11 cellular contexts compared by ENCODE assay signal in the genomic region with DNA sequence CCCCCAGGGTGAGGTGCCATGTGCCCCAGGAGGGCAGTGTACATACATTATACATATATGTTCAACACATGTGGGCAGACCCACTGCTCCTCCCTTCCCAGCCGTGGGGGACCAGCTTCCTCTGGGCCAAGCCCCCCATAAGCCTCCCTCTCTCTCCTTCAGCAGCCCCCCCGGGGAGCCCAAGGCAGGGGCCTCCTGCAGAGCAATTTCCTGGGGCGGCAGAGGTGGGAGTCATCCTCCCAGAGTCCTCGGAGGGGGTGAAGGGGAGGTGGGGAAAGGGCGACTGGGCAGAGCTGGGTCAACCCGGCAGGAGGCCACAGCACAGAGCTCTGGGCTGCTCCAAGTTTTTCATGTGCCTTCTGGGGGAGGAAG.
A peak's percentile ranks its signal among the peaks of the same experiment; 100 is the strongest.
DNase-seq lines count a peak whose midpoint lies in the region; ATAC-seq and TF ChIP-seq lines count a peak whose summit lies in the region.
"Had no signal": no experiment of that assay in that cellular context is flagged by ENCODE, and none has a peak within 500 bp of the region (broad histone marks: within the 10 kb centered on the region; RNA-seq: fewer than 3 reads in every experiment).

No MANE protein-coding gene starts in this region.

- H4K20me1 ChIP-seq in H9 (ENCODE audit: control insufficient read depth, insufficient read depth, insufficient read length) (no peaks in the 10 kb centered on the region), MM.1S (ENCODE audit: insufficient read depth, low read length) (no peaks in the 10 kb centered on the region)

- H3K4me3 Mint-ChIP-seq in H9 (no peak overlapping the region), chondrocyte (ENCODE audit: unreplicated experiment) (no peak overlapping the region)

- H3K9me3 Mint-ChIP-seq in H9 (no peaks in the 10 kb centered on the region), chondrocyte (ENCODE audit: low read depth) (no peaks in the 10 kb centered on the region)

- H3K79me1 ChIP-seq in H9 (ENCODE audit: insufficient read depth, low read depth, low read length, poor library complexity, severe bottlenecking) (no peaks in the 10 kb centered on the region), mesenchymal stem cell (replicated peaks; ENCODE audit: low read length, poor library complexity, severe bottlenecking) (peaks cover 3% of the 10 kb centered on the region)

- H3K23ac ChIP-seq in H9 (ENCODE audit: insufficient read length, low read depth, low read length) (no peak overlapping the region), mesenchymal stem cell (ENCODE audit: low read length in 2 of 2) (peak overlapping the region in 1 of 2 experiments; percentile 1)

- H3K4me3 ChIP-seq in mesenchymal stem cell (ENCODE audit: insufficient read depth in 1 of 2, low read depth in 1 of 2, low read length in 2 of 2) (no peak overlapping the region), stomach smooth muscle (ENCODE audit: low read length in 2 of 2) (no peak overlapping the region), MM.1S (ENCODE audit: low read length) (no peak overlapping the region)
- H3K4me3 ChIP-seq: colonic mucosa had no signal

- peak; percentile 26 for DNase-seq in H9
- DNase-seq in chondrocyte (ENCODE audit: low spot score): no peak
- no peak for DNase-seq in mesenchymal stem cell
- DNase-seq in NK-92 treated with Interleukin-12 subunit alpha and Interleukin-12 subunit beta, amount 100 ng/mL, for 24 hours (lab: John Stamatoyannopoulos, UW): no peak
- DNase-seq in pons (ENCODE audit: low spot score): no peak
- no peak for DNase-seq in MM.1S
- DNase-seq: activated CD4-positive, alpha-beta T cell treated with anti-CD3 and anti-CD28 coated beads for 4 hours; NCI-H1436 treated with DMSO at 0.1 percent for 48 hours had no signal

- H3K4me1 ChIP-seq in H9 (ENCODE audit: insufficient read depth, low read length): no peaks in the 10 kb centered on the region; the same call in 1 of the 2 replicates
- peaks cover 26% of the 10 kb centered on the region for H3K4me1 ChIP-seq in mesenchymal stem cell (ENCODE audit: control insufficient read depth, insufficient read depth, low read depth, low read length)
- H3K4me1 ChIP-seq in stomach smooth muscle (ENCODE audit: control insufficient read depth, insufficient read depth, low read length): peaks cover 29% of the 10 kb centered on the region
- no peaks in the 10 kb centered on the region for H3K4me1 ChIP-seq in MM.1S (ENCODE audit: low read length)
- H3K4me1 ChIP-seq: colonic mucosa had no signal

- peaks cover 0 to 7% (median 2%) of the 10 kb centered on the region in 3 experiments; a peak in 5 of 7 replicates for H3K36me3 Mint-ChIP-seq in H9 (ENCODE audit: insufficient read depth in 1 of 3, low read depth in 3 of 3)
- no peaks in the 10 kb centered on the region for H3K36me3 Mint-ChIP-seq in chondrocyte (ENCODE audit: low read depth)

- no peak overlapping the region for H4K5ac ChIP-seq in H9 (ENCODE audit: insufficient read length, low read depth, low read length)

- no peak overlapping the region for H2BK12ac ChIP-seq in H9 (ENCODE audit: insufficient read length, low read depth, low read length)
- peak overlapping the region; percentile 35 to 90 for H2BK12ac ChIP-seq in mesenchymal stem cell (ENCODE audit: low read length in 2 of 2)

- H3K9ac ChIP-seq in H9 (ENCODE audit: extremely low read depth, insufficient read length, low read length): no peak overlapping the region
- peak overlapping the region; percentile 59 for H3K9ac ChIP-seq in mesenchymal stem cell (ENCODE audit: low read length)
- H3K9ac ChIP-seq in stomach smooth muscle (ENCODE audit: low read length in 2 of 2): peak overlapping the region in 1 of 2 donors; percentile 62
- H3K9ac ChIP-seq in MM.1S (ENCODE audit: low read length): no peak overlapping the region

- no peak overlapping the region for H3K56ac ChIP-seq in H9 (ENCODE audit: insufficient read length, low read depth, low read length)

- no peaks in the 10 kb centered on the region for H3K9me3 ChIP-seq in H9 (ENCODE audit: control insufficient read depth, low read depth, low read length)
- no peaks in the 10 kb centered on the region for H3K9me3 ChIP-seq in mesenchymal stem cell (ENCODE audit: control insufficient read depth, low read length)
- no peaks in the 10 kb centered on the region for H3K9me3 ChIP-seq in stomach smooth muscle (ENCODE audit: control insufficient read depth in 2 of 2, low read length in 2 of 2)
- no peaks in the 10 kb centered on the region for H3K9me3 ChIP-seq in MM.1S (replicated peaks; ENCODE audit: insufficient read depth, low read length)
- H3K9me3 ChIP-seq: colonic mucosa had no signal

- no peak overlapping the region for H2AFZ ChIP-seq in H9 (ENCODE audit: low read length)
- H2AFZ ChIP-seq in mesenchymal stem cell (ENCODE audit: low read depth, low read length): no peak overlapping the region
- H2AFZ ChIP-seq in MM.1S (ENCODE audit: low read length): no peak overlapping the region

- H3K27me3 Mint-ChIP-seq in H9 (ENCODE audit: low read depth) (no peaks in the 10 kb centered on the region), chondrocyte (ENCODE audit: low read depth) (no peaks in the 10 kb centered on the region)

- H3K36me3 ChIP-seq in mesenchymal stem cell (ENCODE audit: control insufficient read depth in 1 of 2, insufficient read depth in 2 of 2, low read depth in 1 of 2, low read length in 2 of 2): no peaks in the 10 kb centered on the region
- H3K36me3 ChIP-seq in stomach smooth muscle (ENCODE audit: control insufficient read depth in 2 of 2, insufficient read depth in 2 of 2, low read length in 2 of 2): peaks cover 2 to 3% of the 10 kb centered on the region in 2 donors
- H3K36me3 ChIP-seq in MM.1S (replicated peaks; ENCODE audit: insufficient read depth, low read length): no peaks in the 10 kb centered on the region
- H3K36me3 ChIP-seq: colonic mucosa had no signal

- no peak for ATAC-seq in HG02623 (IDR thresholded peaks at IDR 0.05; ENCODE audit: unreplicated experiment)

- H2BK15ac ChIP-seq in H9 (ENCODE audit: low read depth, low read length): no peak overlapping the region
- H2BK15ac ChIP-seq in mesenchymal stem cell (ENCODE audit: low read depth, poor library complexity, severe bottlenecking): peak overlapping the region; percentile 92

- H3K18ac ChIP-seq in H9 (ENCODE audit: insufficient read length, low read depth, low read length): no peak overlapping the region
- peak overlapping the region; percentile 25 to 91 for H3K18ac ChIP-seq in mesenchymal stem cell (ENCODE audit: low read depth in 1 of 2, low read length in 2 of 2)

- H4K8ac ChIP-seq in H9 (replicated peaks; ENCODE audit: insufficient read length, low read depth, low read length) (no peak overlapping the region), mesenchymal stem cell (ENCODE audit: low read length) (peak overlapping the region; percentile 88)

- H3K9me2 ChIP-seq in MM.1S (replicated peaks; ENCODE audit: insufficient read depth, low read length): no peaks in the 10 kb centered on the region

- WGBS in H9 (ENCODE audit: extremely low coverage, insufficient read length, low lambda C conversion rate): no CpG with 5 or more reads among the region's 6 CpGs
- WGBS in mesenchymal stem cell: 11% methylated on average over 6 of the region's 6 CpGs

- no peaks in the 10 kb centered on the region for H3K27me3 ChIP-seq in H9 (ENCODE audit: insufficient read depth, low read length)
- H3K27me3 ChIP-seq in mesenchymal stem cell (ENCODE audit: control insufficient read depth in 1 of 2, insufficient read depth in 1 of 2, low read length in 2 of 2): no peaks in the 10 kb centered on the region
- no peaks in the 10 kb centered on the region for H3K27me3 ChIP-seq in stomach smooth muscle (ENCODE audit: control insufficient read depth in 1 of 2, insufficient read depth in 2 of 2, low read length in 2 of 2)
- no peaks in the 10 kb centered on the region for H3K27me3 ChIP-seq in MM.1S (replicated peaks; ENCODE audit: insufficient read depth, low read length)
- H3K27me3 ChIP-seq: colonic mucosa had no signal

- H3K4me2 ChIP-seq in H9 (ENCODE audit: insufficient read depth, insufficient read length, low read length) (no peak overlapping the region), mesenchymal stem cell (ENCODE audit: low read length, poor library complexity, severe bottlenecking) (peak overlapping the region; percentile 30), MM.1S (ENCODE audit: low read depth, low read length) (no peak overlapping the region)

- H2BK120ac ChIP-seq in H9 (ENCODE audit: low read depth, low read length, poor library complexity, severe bottlenecking): no peak overlapping the region
- H2BK120ac ChIP-seq in mesenchymal stem cell (ENCODE audit: low read depth, low read length): peak overlapping the region; percentile 91

- no peak overlapping the region for H3K27ac ChIP-seq in H9 (ENCODE audit: insufficient read length, low read depth, low read length)
- H3K27ac ChIP-seq in mesenchymal stem cell (ENCODE audit: low read length, poor library complexity, severe bottlenecking): peak overlapping the region; percentile 71
- peak overlapping the region; percentile 87 for H3K27ac ChIP-seq in stomach smooth muscle (ENCODE audit: low read length)
- H3K27ac ChIP-seq in MM.1S (ENCODE audit: low read length): no peak overlapping the region
- H3K27ac ChIP-seq: colonic mucosa had no signal

- H3K27ac Mint-ChIP-seq in H9 (peak overlapping the region in 1 of 3 experiments; percentile 57; a peak in 1 of 7 replicates), chondrocyte (ENCODE audit: unreplicated experiment) (peak overlapping the region; percentile 81)

- H3K23me2 ChIP-seq in H9 (ENCODE audit: insufficient read length, low read depth, low read length, poor library complexity, severe bottlenecking): no peaks in the 10 kb centered on the region

- H3K14ac ChIP-seq in H9 (ENCODE audit: insufficient read depth, low read length) (no peak overlapping the region; the same call in 1 of the 2 replicates), mesenchymal stem cell (ENCODE audit: low read length in 2 of 2) (no peak overlapping the region)

- no peak overlapping the region for H3K4ac ChIP-seq in H9 (ENCODE audit: low read depth, low read length)
- H3K4ac ChIP-seq in mesenchymal stem cell (ENCODE audit: low read depth in 1 of 2, low read length in 2 of 2): peak overlapping the region; percentile 77 to 92

- no peak overlapping the region for H2BK5ac ChIP-seq in H9 (ENCODE audit: insufficient read length, low read length)
- peak overlapping the region; percentile 59 for H2BK5ac ChIP-seq in mesenchymal stem cell (ENCODE audit: low read depth, low read length, poor library complexity, severe bottlenecking)

- H3T11ph ChIP-seq in H9 (ENCODE audit: low read length): no peak overlapping the region

- no peak overlapping the region for H2BK20ac ChIP-seq in H9 (ENCODE audit: low read depth, low read length, poor library complexity, severe bottlenecking)

- H3F3A ChIP-seq in MM.1S (ENCODE audit: insufficient read depth, low read length): no peaks in the 10 kb centered on the region

- H3K4me1 Mint-ChIP-seq in H9: peaks cover 11 to 14% of the 10 kb centered on the region in 2 experiments
- H3K4me1 Mint-ChIP-seq in chondrocyte (ENCODE audit: low read depth): no peaks in the 10 kb centered on the region

- no peak overlapping the region for H2AK5ac ChIP-seq in H9 (ENCODE audit: insufficient read length, low read length)
- H2AK5ac ChIP-seq in mesenchymal stem cell (ENCODE audit: low read length, severe bottlenecking): peak overlapping the region; percentile 50

- H4K91ac ChIP-seq in H9 (ENCODE audit: insufficient read length, low read depth, low read length) (no peak overlapping the region), mesenchymal stem cell (ENCODE audit: low read length) (peak overlapping the region; percentile 86)

- TF ChIP-seq CTCF in H9 (conservative IDR thresholded peaks at IDR 0.05): no peak
- no peak for TF ChIP-seq CTCF in chondrocyte (IDR thresholded peaks at IDR 0.05)
- no peak for TF ChIP-seq CTCF in MM.1S (IDR thresholded peaks at IDR 0.05; ENCODE audit: low read length)

- H3K79me2 ChIP-seq in H9 (ENCODE audit: insufficient read depth, low read length): no peaks in the 10 kb centered on the region
- H3K79me2 ChIP-seq in MM.1S (ENCODE audit: low read length): no peaks in the 10 kb centered on the region

Comparison
In these comparisons a context has a peak if more than half of its experiments do, and no peak if none do; other contexts are left out.
1. H3K27ac ChIP-seq: peak in mesenchymal stem cell (single experiment) and stomach smooth muscle (single experiment); none in H9 (single experiment) and MM.1S (single experiment).